Comparison of ENCODE assay signal across 28 cellular contexts in genomic region chr1:107093385-107093784, GRCh38. TPM values are rescaled to one million over a fixed set of nuclear protein-coding genes. Genes with fewer than 3 reads are reported as not detected.
"Had no signal": no experiment of that assay in that cellular context is flagged by ENCODE, and none has a peak within 500 bp of the region (broad histone marks: within the 10 kb centered on the region; RNA-seq: fewer than 3 reads in every experiment).

No MANE protein-coding gene starts in this region.

- H3K4me3 ChIP-seq: ascending aorta, heart left ventricle, left lung, lung, neural progenitor cell, right atrium auricular region, stomach, thyroid gland had no signal

- DNase-seq: activated CD4-positive, alpha-beta T cell treated with anti-CD3 and anti-CD28 coated beads for 48 hours; activated CD4-positive, alpha-beta T cell treated with anti-CD3 and anti-CD28 coated beads, Interleukin-2, amount 50 U/mL, for 48 hours; activated CD8-positive, alpha-beta memory T cell treated with anti-CD3 and anti-CD28 coated beads, Interleukin-2, amount 50 U/mL, for 48 hours; activated gamma-delta T cell; activated naive CD4-positive, alpha-beta T cell treated with anti-CD3 and anti-CD28 coated beads, Interleukin-2, amount 10 ng/mL, durations not matched to agents 7 days and 5 days; activated naive CD8-positive, alpha-beta T cell treated with anti-CD3 and anti-CD28 coated beads, Interleukin-2, amount 10 ng/mL, durations not matched to agents 7 days and 5 days; activated T-cell treated with anti-CD3 and anti-CD28 coated beads, Interleukin-2, amount 50 U/mL, for 24 hours; foreskin fibroblast; heart left ventricle; left lung; mesendoderm; natural killer cell; stimulated activated CD4-positive, alpha-beta T cell treated with anti-CD3 and anti-CD28 coated beads, Interleukin-15, amount 100 ng/mL, for 24 hours; stimulated activated CD4-positive, alpha-beta T cell treated with anti-CD3 and anti-CD28 coated beads, Interleukin-2, amount 100 ng/mL, for 24 hours; stimulated activated naive B cell treated with anti-CD40 and anti-IgM and Interleukin-4, amounts not matched to agents 10 μg/mL and 1 μg/mL and 100 μg/mL, for 72 hours; stomach; T-helper 1 cell; thyroid gland; WERI-Rb-1 had no signal

- ATAC-seq: activated CD4-positive, CD25-positive, alpha-beta regulatory T cell treated with anti-CD3 and anti-CD28 coated beads, Interleukin-2, amount 50 U/mL, for 24 hours; heart left ventricle; left lung; natural killer cell; stimulated activated naive B cell treated with anti-CD40 and anti-IgM and Interleukin-4, amounts not matched to agents 10 μg/mL and 1 μg/mL and 100 μg/mL, for 72 hours had no signal

- H3K27me3 ChIP-seq: ascending aorta, heart left ventricle, left lung, neural progenitor cell, right atrium auricular region, stomach, thyroid gland had no signal

- H3K9me3 Mint-ChIP-seq: activated naive CD4-positive, alpha-beta T cell treated with anti-CD3 and anti-CD28 coated beads, Interleukin-2, amount 10 ng/mL, durations not matched to agents 7 days and 5 days; activated naive CD8-positive, alpha-beta T cell treated with anti-CD3 and anti-CD28 coated beads, Interleukin-2, amount 10 ng/mL, durations not matched to agents 7 days and 5 days; natural killer cell; neural progenitor cell; T-helper 2 cell treated with Interferon-gamma antibody and Interleukin-4, amounts not matched to agents 5 μg/mL and 100 μg/mL, for 36 hours had no signal

- H3K4me3 Mint-ChIP-seq: activated naive CD4-positive, alpha-beta T cell treated with anti-CD3 and anti-CD28 coated beads, Interleukin-2, amount 10 ng/mL, durations not matched to agents 7 days and 5 days; activated naive CD8-positive, alpha-beta T cell treated with anti-CD3 and anti-CD28 coated beads, Interleukin-2, amount 10 ng/mL, durations not matched to agents 7 days and 5 days; activated T-cell treated with anti-CD3 and anti-CD28 coated beads, Interleukin-2, amount 50 U/mL, for 24 hours; brain; natural killer cell; neural progenitor cell; stimulated activated naive B cell treated with anti-CD40 and anti-IgM and Interleukin-4, amounts not matched to agents 10 μg/mL and 1 μg/mL and 100 μg/mL, for 72 hours; T-helper 2 cell treated with Interferon-gamma antibody and Interleukin-4, amounts not matched to agents 5 μg/mL and 100 μg/mL, for 36 hours had no signal

- H3K27me3 Mint-ChIP-seq: activated naive CD4-positive, alpha-beta T cell treated with anti-CD3 and anti-CD28 coated beads, Interleukin-2, amount 10 ng/mL, durations not matched to agents 7 days and 5 days; brain had no signal

- H3K36me3 ChIP-seq: ascending aorta, heart left ventricle, left lung, neural progenitor cell, right atrium auricular region, stomach, thyroid gland, WERI-Rb-1 had no signal

- H3K27ac ChIP-seq: ascending aorta, heart left ventricle, left lung, neural progenitor cell, right atrium auricular region, stomach, thyroid gland, WERI-Rb-1 had no signal

- H3K36me3 Mint-ChIP-seq: activated naive CD4-positive, alpha-beta T cell treated with anti-CD3 and anti-CD28 coated beads, Interleukin-2, amount 10 ng/mL, durations not matched to agents 7 days and 5 days; activated naive CD8-positive, alpha-beta T cell treated with anti-CD3 and anti-CD28 coated beads, Interleukin-2, amount 10 ng/mL, durations not matched to agents 7 days and 5 days; brain; natural killer cell; neural progenitor cell; stimulated activated naive B cell treated with anti-CD40 and anti-IgM and Interleukin-4, amounts not matched to agents 10 μg/mL and 1 μg/mL and 100 μg/mL, for 72 hours had no signal

- H3K27ac Mint-ChIP-seq: activated naive CD4-positive, alpha-beta T cell treated with anti-CD3 and anti-CD28 coated beads, Interleukin-2, amount 10 ng/mL, durations not matched to agents 7 days and 5 days; activated naive CD8-positive, alpha-beta T cell treated with anti-CD3 and anti-CD28 coated beads, Interleukin-2, amount 10 ng/mL, durations not matched to agents 7 days and 5 days; activated T-cell treated with anti-CD3 and anti-CD28 coated beads, Interleukin-2, amount 50 U/mL, for 24 hours; brain; natural killer cell; neural progenitor cell; stimulated activated naive B cell treated with anti-CD40 and anti-IgM and Interleukin-4, amounts not matched to agents 10 μg/mL and 1 μg/mL and 100 μg/mL, for 72 hours; T-helper 2 cell treated with Interferon-gamma antibody and Interleukin-4, amounts not matched to agents 5 μg/mL and 100 μg/mL, for 36 hours had no signal

- H3K4me1 Mint-ChIP-seq: activated naive CD4-positive, alpha-beta T cell treated with anti-CD3 and anti-CD28 coated beads, Interleukin-2, amount 10 ng/mL, durations not matched to agents 7 days and 5 days; activated naive CD8-positive, alpha-beta T cell treated with anti-CD3 and anti-CD28 coated beads, Interleukin-2, amount 10 ng/mL, durations not matched to agents 7 days and 5 days; brain; natural killer cell; neural progenitor cell; stimulated activated naive B cell treated with anti-CD40 and anti-IgM and Interleukin-4, amounts not matched to agents 10 μg/mL and 1 μg/mL and 100 μg/mL, for 72 hours had no signal

RNA-seq across cellular contexts. Expression of gene NTNG1, which starts 47.5 kb away (rescaled TPM):
- total RNA-seq: ascending aorta, cardiac septum, endothelial cell of umbilical vein had no signal
